Comparison of ENCODE assay signal across 21 cellular contexts in genomic region chr9:37386988-37387387, GRCh38. TPM values are rescaled to one million over a fixed set of nuclear protein-coding genes. Genes with fewer than 3 reads are reported as not detected.
DNase-seq lines count a peak whose midpoint lies in the region; ATAC-seq lines count a peak whose summit lies in the region.
"Had no signal": no experiment of that assay in that cellular context is flagged by ENCODE, and none has a peak within 500 bp of the region (broad histone marks: within the 10 kb centered on the region; RNA-seq: fewer than 3 reads in every experiment).

No MANE protein-coding gene starts in this region.

- no peak overlapping the region for H3K9ac ChIP-seq in adipocyte (ENCODE audit: low read length)
- H3K9ac ChIP-seq in trophoblast cell (ENCODE audit: low read length) = no peak overlapping the region

- no peaks in the 10 kb centered on the region for H3K4me1 Mint-ChIP-seq in natural killer cell treated with Interleukin-12 subunit alpha and Interleukin-12 subunit beta and Interleukin-15 and Interleukin-18, amount 100 ng/mL, for 72 hours (ENCODE audit: low read depth in 2 of 2)
- H3K4me1 Mint-ChIP-seq in stimulated activated naive CD8-positive, alpha-beta T cell treated with anti-CD3 and anti-CD28 coated beads, Interleukin-15, amount 100 ng/mL, for 72 hours = peaks cover 5% of the 10 kb centered on the region

- no peak overlapping the region for H3K14ac ChIP-seq in trophoblast cell (ENCODE audit: low read length)

- H3K79me2 ChIP-seq in trophoblast cell (ENCODE audit: control insufficient read depth, insufficient read depth, low read length, poor library complexity) = no peaks in the 10 kb centered on the region

- no peak overlapping the region for H3K4ac ChIP-seq in trophoblast cell (ENCODE audit: low read depth, low read length)

- H2BK5ac ChIP-seq in trophoblast cell (ENCODE audit: low read depth, low read length, poor library complexity) = no peak overlapping the region

- no peaks in the 10 kb centered on the region for H3K27me3 Mint-ChIP-seq in natural killer cell treated with Interleukin-12 subunit alpha and Interleukin-12 subunit beta and Interleukin-15 and Interleukin-18, amount 100 ng/mL, for 72 hours
- no peaks in the 10 kb centered on the region for H3K27me3 Mint-ChIP-seq in stimulated activated naive CD8-positive, alpha-beta T cell treated with anti-CD3 and anti-CD28 coated beads, Interleukin-15, amount 100 ng/mL, for 72 hours

- no peak overlapping the region for H2BK12ac ChIP-seq in trophoblast cell (ENCODE audit: low read length)

- no peaks in the 10 kb centered on the region for H3K9me3 Mint-ChIP-seq in natural killer cell treated with Interleukin-12 subunit alpha and Interleukin-12 subunit beta and Interleukin-15 and Interleukin-18, amount 100 ng/mL, for 72 hours
- H3K9me3 Mint-ChIP-seq in stimulated activated naive CD8-positive, alpha-beta T cell treated with anti-CD3 and anti-CD28 coated beads, Interleukin-15, amount 100 ng/mL, for 72 hours = no peaks in the 10 kb centered on the region

- no peak overlapping the region for H2AK5ac ChIP-seq in trophoblast cell (ENCODE audit: low read length)

- H3K4me1 ChIP-seq in adipocyte (ENCODE audit: control insufficient read depth, insufficient read depth, low read length) (no peaks in the 10 kb centered on the region), trophoblast cell (ENCODE audit: control insufficient read depth in 1 of 2, insufficient read depth in 2 of 2, low read length in 2 of 2) (no peaks in the 10 kb centered on the region)
- H3K4me1 ChIP-seq: Caco-2 had no signal

- H4K8ac ChIP-seq in trophoblast cell (ENCODE audit: low read depth, low read length) = no peak overlapping the region

- no peak overlapping the region for H3K18ac ChIP-seq in trophoblast cell (ENCODE audit: low read length)

- DNase-seq in DMS 273 (lab: John Stamatoyannopoulos, UW; ENCODE audit: unreplicated experiment) (peak; percentile 70), DMS 273 treated with DMSO at 0.1 percent for 48 hours (lab: John Stamatoyannopoulos, UW) (no peak), NCI-H524 (lab: John Stamatoyannopoulos, UW) (peak; percentile 27 to 56), adipocyte (ENCODE audit: low read depth) (peak; percentile 15), trophoblast cell (peak; percentile 26 to 40), cortex of kidney (lab: John Stamatoyannopoulos, UW) (no peak)
- DNase-seq in natural killer cell treated with Interleukin-12 subunit alpha and Interleukin-12 subunit beta and Interleukin-15 and Interleukin-18, amount 100 ng/mL, for 72 hours (ENCODE audit: low spot score) = no peak
- DNase-seq in stimulated activated naive CD8-positive, alpha-beta T cell treated with anti-CD3 and anti-CD28 coated beads, Interleukin-15, amount 100 ng/mL, for 72 hours = no peak
- DNase-seq: Caco-2; DND-41; HFFc6; KBM-7; NCI-H2029; NCI-H526; NK-92 treated with Interleukin-12 subunit alpha and Interleukin-12 subunit beta, amount 100 ng/mL, for 24 hours; Peyer's patch; SIG-M5; SW 1271 had no signal

- no peak overlapping the region for H3K23ac ChIP-seq in trophoblast cell (ENCODE audit: low read length)

- peaks cover 12% of the 10 kb centered on the region for H3K27me3 ChIP-seq in adipocyte (replicated peaks; ENCODE audit: control insufficient read depth, insufficient read depth, low read length)
- no peaks in the 10 kb centered on the region for H3K27me3 ChIP-seq in trophoblast cell (ENCODE audit: insufficient read depth, low read length)
- H3K27me3 ChIP-seq: Peyer's patch had no signal

- no peak overlapping the region for H2AFZ ChIP-seq in trophoblast cell (ENCODE audit: insufficient read depth, low read length, poor library complexity)

- no peaks in the 10 kb centered on the region for H3K36me3 ChIP-seq in adipocyte (ENCODE audit: control insufficient read depth, insufficient read depth, low read length, severe bottlenecking)
- no peaks in the 10 kb centered on the region for H3K36me3 ChIP-seq in trophoblast cell (ENCODE audit: control insufficient read depth in 1 of 2, insufficient read depth in 2 of 2, low read length in 2 of 2)
- H3K36me3 ChIP-seq: Peyer's patch had no signal

- H3K27ac Mint-ChIP-seq in natural killer cell treated with Interleukin-12 subunit alpha and Interleukin-12 subunit beta and Interleukin-15 and Interleukin-18, amount 100 ng/mL, for 72 hours = no peak overlapping the region
- H3K27ac Mint-ChIP-seq in stimulated activated naive CD8-positive, alpha-beta T cell treated with anti-CD3 and anti-CD28 coated beads, Interleukin-15, amount 100 ng/mL, for 72 hours = no peak overlapping the region
- H3K27ac Mint-ChIP-seq: HFFc6 had no signal

- H2BK120ac ChIP-seq in trophoblast cell (ENCODE audit: insufficient read depth, low read length, poor library complexity) = no peak overlapping the region

- H3K4me3 Mint-ChIP-seq in natural killer cell treated with Interleukin-12 subunit alpha and Interleukin-12 subunit beta and Interleukin-15 and Interleukin-18, amount 100 ng/mL, for 72 hours = no peak overlapping the region
- H3K4me3 Mint-ChIP-seq in stimulated activated naive CD8-positive, alpha-beta T cell treated with anti-CD3 and anti-CD28 coated beads, Interleukin-15, amount 100 ng/mL, for 72 hours = no peak overlapping the region
- H3K4me3 Mint-ChIP-seq: CD14-positive monocyte, HFFc6 had no signal

- H3K4me3 ChIP-seq in adipocyte (ENCODE audit: low read length) (no peak overlapping the region), trophoblast cell (ENCODE audit: low read depth, low read length) (no peak overlapping the region)
- H3K4me3 ChIP-seq: Peyer's patch had no signal

- no peak for ATAC-seq in natural killer cell treated with Interleukin-12 subunit alpha and Interleukin-12 subunit beta and Interleukin-15 and Interleukin-18, amount 100 ng/mL, for 72 hours
- ATAC-seq in stimulated activated naive CD8-positive, alpha-beta T cell treated with anti-CD3 and anti-CD28 coated beads, Interleukin-15, amount 100 ng/mL, for 72 hours = no peak

- no peak overlapping the region for H3K4me2 ChIP-seq in trophoblast cell (ENCODE audit: low read length)

- H3K36me3 Mint-ChIP-seq in natural killer cell treated with Interleukin-12 subunit alpha and Interleukin-12 subunit beta and Interleukin-15 and Interleukin-18, amount 100 ng/mL, for 72 hours = no peaks in the 10 kb centered on the region
- H3K36me3 Mint-ChIP-seq: CD14-positive monocyte had no signal

- no peaks in the 10 kb centered on the region for H3K79me1 ChIP-seq in trophoblast cell (ENCODE audit: low read length)

- H3K27ac ChIP-seq in trophoblast cell (ENCODE audit: low read depth, low read length) = no peak overlapping the region
- H3K27ac ChIP-seq: 22Rv1, HL-60, Peyer's patch had no signal

- H4K91ac ChIP-seq in trophoblast cell (ENCODE audit: low read depth, low read length) = no peak overlapping the region

- H3K9me3 ChIP-seq in adipocyte (ENCODE audit: control insufficient read depth, low read length) (peaks cover 4% of the 10 kb centered on the region), trophoblast cell (ENCODE audit: insufficient read depth, low read depth, low read length) (no peaks in the 10 kb centered on the region)
- H3K9me3 ChIP-seq: Caco-2, Peyer's patch had no signal

- H4K12ac ChIP-seq in trophoblast cell (ENCODE audit: low read depth, low read length) = no peak overlapping the region

- WGBS in trophoblast cell (ENCODE audit: extremely low coverage, insufficient coverage, insufficient read length) = no CpG with 5 or more reads among the region's 10 CpGs

RNA-seq across cellular contexts. Expression of gene GRHPR, which starts 35.5 kb away (rescaled TPM):
- polyA plus RNA-seq in trophoblast cell (2013) = 70.1 and 73.9 TPM in 2 replicates
- total RNA-seq in natural killer cell treated with Interleukin-12 subunit alpha and Interleukin-12 subunit beta and Interleukin-15 and Interleukin-18, amount 100 ng/mL, for 72 hours = 10 to 100 TPM; 53.4 to 66.1 TPM

Comparison
In these comparisons a context has a peak if more than half of its experiments do, and no peak if none do; other contexts are left out.
1. DNase-seq: peak in DMS 273 (single experiment), NCI-H524 (2 of 2), adipocyte (single experiment) and trophoblast cell (2 of 2); none in DMS 273 treated with DMSO at 0.1 percent for 48 hours (single experiment), natural killer cell treated with Interleukin-12 subunit alpha and Interleukin-12 subunit beta and Interleukin-15 and Interleukin-18, amount 100 ng/mL, for 72 hours (single experiment), stimulated activated naive CD8-positive, alpha-beta T cell treated with anti-CD3 and anti-CD28 coated beads, Interleukin-15, amount 100 ng/mL, for 72 hours (0 of 2) and cortex of kidney (single experiment).